Comparison of ENCODE assay signal across 40 cellular contexts in the genomic region with DNA sequence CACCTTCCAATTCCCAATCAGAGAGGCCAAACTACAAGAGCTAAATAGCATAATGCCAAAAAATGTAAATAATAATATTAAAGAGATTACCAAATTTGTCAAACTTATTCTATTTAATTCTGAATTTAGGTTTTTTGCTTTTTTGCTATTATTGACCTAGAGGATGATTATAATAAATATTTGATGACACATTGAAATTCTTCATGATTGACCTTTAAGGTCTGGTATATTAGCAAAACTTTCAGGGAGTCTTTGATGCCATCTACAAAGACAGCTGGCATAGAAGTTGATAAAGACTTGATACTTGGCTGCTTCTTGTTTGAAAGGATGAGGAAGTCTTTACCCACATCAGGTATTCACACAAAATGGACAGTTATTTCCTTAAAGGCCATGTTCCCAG.
"Had no signal": no experiment of that assay in that cellular context is flagged by ENCODE, and none has a peak within 500 bp of the region (broad histone marks: within the 10 kb centered on the region; RNA-seq: fewer than 3 reads in every experiment).

No MANE protein-coding gene starts in this region.

- H3K9me3 Mint-ChIP-seq: activated naive CD4-positive, alpha-beta T cell treated with anti-CD3 and anti-CD28 coated beads, Interleukin-2, amount 10 ng/mL, durations not matched to agents 7 days and 5 days; activated naive CD4-positive, alpha-beta T cell treated with anti-CD3 and anti-CD28 coated beads, Interleukin-2, amount 50 U/mL, for 24 hours; activated naive CD8-positive, alpha-beta T cell treated with anti-CD3 and anti-CD28 coated beads, Interleukin-2, amount 10 ng/mL, durations not matched to agents 7 days and 5 days; activated T-cell treated with anti-CD3 and anti-CD28 coated beads, Interleukin-2, amount 50 U/mL, for 24 hours; activated T-cell treated with anti-CD3 and anti-CD28 coated beads, Interleukin-2, amount 50 U/mL, for 4 hours; activated T-helper 17 cell treated with anti-CD3 and anti-CD28 coated beads, Interleukin-2, amount 50 U/mL, for 72 hours; activated T-helper 2 cell treated with anti-CD3 and anti-CD28 coated beads, Interferon-gamma antibody, Interleukin-2, Interleukin-4, amounts not matched to agents 10 μg/mL and 5 μg/mL and 100 μg/mL, durations not matched to agents 14 hours and 24 hours and 36 hours; brain had no signal

- H3K36me3 ChIP-seq: adrenal gland, ascending aorta, brain microvascular endothelial cell, breast epithelium, cardiac muscle cell had no signal

- DNase-seq: activated effector memory CD4-positive, alpha-beta T cell treated with anti-CD3 and anti-CD28 coated beads, Interleukin-2, amount 50 U/mL, for 16 hours; activated effector memory CD4-positive, alpha-beta T cell treated with Interleukin-2 at 50 U/mL for 16 hours; activated gamma-delta T cell; activated gamma-delta T cell treated with Interleukin-2 at 50 U/mL for 16 hours; activated naive CD4-positive, alpha-beta T cell; activated naive CD4-positive, alpha-beta T cell treated with anti-CD3 and anti-CD28 coated beads for 36 hours; activated naive CD4-positive, alpha-beta T cell treated with anti-CD3 and anti-CD28 coated beads, Interleukin-2, amount 10 ng/mL, durations not matched to agents 7 days and 5 days; activated naive CD4-positive, alpha-beta T cell treated with anti-CD3 and anti-CD28 coated beads, Interleukin-2, amount 50 U/mL, for 16 hours; activated naive CD4-positive, alpha-beta T cell treated with Interleukin-2 at 50 U/mL for 16 hours; activated naive CD8-positive, alpha-beta T cell treated with anti-CD3 and anti-CD28 coated beads for 36 hours; activated naive CD8-positive, alpha-beta T cell treated with anti-CD3 and anti-CD28 coated beads, Interleukin-2, amount 10 ng/mL, durations not matched to agents 7 days and 5 days; activated naive CD8-positive, alpha-beta T cell treated with anti-CD3 and anti-CD28 coated beads, Interleukin-2, amount 50 U/mL, for 24 hours; activated T-cell treated with anti-CD3 and anti-CD28 coated beads, Interleukin-2, amount 50 U/mL, for 1 hour; activated T-cell treated with anti-CD3 and anti-CD28 coated beads, Interleukin-2, amount 50 U/mL, for 24 hours; activated T-cell treated with anti-CD3 and anti-CD28 coated beads, Interleukin-2, amount 50 U/mL, for 4 hours; activated T-cell treated with anti-CD3 and anti-CD28 coated beads, Interleukin-2, amount 50 U/mL, for 48 hours; activated T-cell treated with anti-CD3 and anti-CD28 coated beads, Interleukin-2, amount 50 U/mL, for 72 hours; adrenal gland; amniotic stem cell; amygdala; anterior cingulate cortex; aorta; body of pancreas; brain microvascular endothelial cell; caudate nucleus; central memory CD4-positive, alpha-beta T cell; cerebellar nuclear complex had no signal

- H3K4me3 ChIP-seq: adrenal gland, ascending aorta, body of pancreas, breast epithelium, cardiac muscle cell had no signal

- H3K27me3 ChIP-seq: adrenal gland, ascending aorta, body of pancreas, brain microvascular endothelial cell, breast epithelium, cardiac muscle cell had no signal

- H3K9me3 ChIP-seq: adrenal gland, ascending aorta, body of pancreas, breast epithelium had no signal

- FAIRE-seq: astrocyte, bronchial epithelial cell had no signal

- H3K36me3 Mint-ChIP-seq: activated naive CD4-positive, alpha-beta T cell treated with anti-CD3 and anti-CD28 coated beads, Interleukin-2, amount 10 ng/mL, durations not matched to agents 7 days and 5 days; activated naive CD4-positive, alpha-beta T cell treated with anti-CD3 and anti-CD28 coated beads, Interleukin-2, amount 50 U/mL, for 24 hours; activated naive CD4-positive, alpha-beta T cell treated with anti-CD3 and anti-CD28 coated beads, Interleukin-2, amount 50 U/mL, for 72 hours; activated naive CD8-positive, alpha-beta T cell; activated naive CD8-positive, alpha-beta T cell treated with anti-CD3 and anti-CD28 coated beads for 36 hours; activated naive CD8-positive, alpha-beta T cell treated with anti-CD3 and anti-CD28 coated beads, Interleukin-2, amount 10 ng/mL, durations not matched to agents 7 days and 5 days; brain had no signal

- H3K4me1 ChIP-seq: adrenal gland, ascending aorta, body of pancreas, breast epithelium had no signal

- H3K27ac ChIP-seq: adrenal gland, ascending aorta, body of pancreas, brain microvascular endothelial cell, breast epithelium, cardiac muscle cell had no signal

- ATAC-seq: activated naive CD4-positive, alpha-beta T cell treated with anti-CD3 and anti-CD28 coated beads, Interleukin-2, amount 50 U/mL, for 72 hours; activated naive CD8-positive, alpha-beta T cell treated with anti-CD3 and anti-CD28 coated beads, Interleukin-2, amount 50 U/mL, for 24 hours; activated T-cell treated with anti-CD3 and anti-CD28 coated beads, Interleukin-2, amount 50 U/mL, for 4 hours; activated T-cell treated with anti-CD3 and anti-CD28 coated beads, Interleukin-2, amount 50 U/mL, for 72 hours; activated T-helper 17 cell treated with anti-CD3 and anti-CD28 coated beads, Interleukin-2, amount 50 U/mL, for 72 hours; body of pancreas had no signal

- H3K4me1 Mint-ChIP-seq: activated naive CD4-positive, alpha-beta T cell treated with anti-CD3 and anti-CD28 coated beads, Interleukin-2, amount 10 ng/mL, durations not matched to agents 7 days and 5 days; activated naive CD4-positive, alpha-beta T cell treated with anti-CD3 and anti-CD28 coated beads, Interleukin-2, amount 50 U/mL, for 24 hours; activated naive CD8-positive, alpha-beta T cell treated with anti-CD3 and anti-CD28 coated beads for 36 hours; activated naive CD8-positive, alpha-beta T cell treated with anti-CD3 and anti-CD28 coated beads, Interleukin-2, amount 10 ng/mL, durations not matched to agents 7 days and 5 days; activated naive CD8-positive, alpha-beta T cell treated with anti-CD3 and anti-CD28 coated beads, Interleukin-2, amount 50 U/mL, for 24 hours; activated T-helper 17 cell treated with anti-CD3 and anti-CD28 coated beads, Interleukin-2, amount 50 U/mL, for 72 hours; central memory CD8-positive, alpha-beta T cell had no signal

- H3K27me3 Mint-ChIP-seq: activated naive CD4-positive, alpha-beta T cell treated with anti-CD3 and anti-CD28 coated beads, Interleukin-2, amount 10 ng/mL, durations not matched to agents 7 days and 5 days; activated naive CD4-positive, alpha-beta T cell treated with anti-CD3 and anti-CD28 coated beads, Interleukin-2, amount 50 U/mL, for 24 hours; activated naive CD8-positive, alpha-beta T cell; activated naive CD8-positive, alpha-beta T cell treated with anti-CD3 and anti-CD28 coated beads for 36 hours; activated naive CD8-positive, alpha-beta T cell treated with anti-CD3 and anti-CD28 coated beads, Interleukin-2, amount 10 ng/mL, durations not matched to agents 7 days and 5 days; activated naive CD8-positive, alpha-beta T cell treated with anti-CD3 and anti-CD28 coated beads, Interleukin-2, amount 50 U/mL, for 24 hours; activated T-cell treated with anti-CD3 and anti-CD28 coated beads, Interleukin-2, amount 50 U/mL, for 24 hours; activated T-helper 17 cell treated with anti-CD3 and anti-CD28 coated beads, Interleukin-2, amount 50 U/mL, for 72 hours; brain; central memory CD8-positive, alpha-beta T cell had no signal

- H3K4me3 Mint-ChIP-seq: activated naive CD4-positive, alpha-beta T cell treated with anti-CD3 and anti-CD28 coated beads for 36 hours; activated naive CD4-positive, alpha-beta T cell treated with anti-CD3 and anti-CD28 coated beads, Interleukin-2, amount 10 ng/mL, durations not matched to agents 7 days and 5 days; activated naive CD4-positive, alpha-beta T cell treated with anti-CD3 and anti-CD28 coated beads, Interleukin-2, amount 50 U/mL, for 24 hours; activated naive CD8-positive, alpha-beta T cell; activated naive CD8-positive, alpha-beta T cell treated with anti-CD3 and anti-CD28 coated beads for 36 hours; activated naive CD8-positive, alpha-beta T cell treated with anti-CD3 and anti-CD28 coated beads, Interleukin-2, amount 10 ng/mL, durations not matched to agents 7 days and 5 days; activated naive CD8-positive, alpha-beta T cell treated with anti-CD3 and anti-CD28 coated beads, Interleukin-2, amount 50 U/mL, for 24 hours; activated T-cell treated with anti-CD3 and anti-CD28 coated beads, Interleukin-2, amount 50 U/mL, for 24 hours; activated T-cell treated with anti-CD3 and anti-CD28 coated beads, Interleukin-2, amount 50 U/mL, for 4 hours; activated T-cell treated with anti-CD3 and anti-CD28 coated beads, Interleukin-2, amount 50 U/mL, for 72 hours; activated T-helper 1 cell treated with anti-CD3 and anti-CD28 coated beads, Interleukin-12 subunit alpha, Interleukin-12 subunit beta, Interleukin-2, Interleukin-4 antibody, amounts not matched to agents 30 ng/mL and 10 ng/mL and 1 ng/mL, durations not matched to agents 14 hours and 24 hours and 36 hours; activated T-helper 17 cell treated with anti-CD3 and anti-CD28 coated beads, Interleukin-2, amount 50 U/mL, for 72 hours; brain; central memory CD8-positive, alpha-beta T cell had no signal

- H3K27ac Mint-ChIP-seq: activated naive CD4-positive, alpha-beta T cell treated with anti-CD3 and anti-CD28 coated beads for 36 hours; activated naive CD4-positive, alpha-beta T cell treated with anti-CD3 and anti-CD28 coated beads, Interleukin-2, amount 10 ng/mL, durations not matched to agents 7 days and 5 days; activated naive CD4-positive, alpha-beta T cell treated with anti-CD3 and anti-CD28 coated beads, Interleukin-2, amount 50 U/mL, for 24 hours; activated naive CD4-positive, alpha-beta T cell treated with anti-CD3 and anti-CD28 coated beads, Interleukin-2, amount 50 U/mL, for 72 hours; activated naive CD8-positive, alpha-beta T cell; activated naive CD8-positive, alpha-beta T cell treated with anti-CD3 and anti-CD28 coated beads for 36 hours; activated naive CD8-positive, alpha-beta T cell treated with anti-CD3 and anti-CD28 coated beads, Interleukin-2, amount 10 ng/mL, durations not matched to agents 7 days and 5 days; activated naive CD8-positive, alpha-beta T cell treated with anti-CD3 and anti-CD28 coated beads, Interleukin-2, amount 50 U/mL, for 24 hours; activated T-cell treated with anti-CD3 and anti-CD28 coated beads, Interleukin-2, amount 50 U/mL, for 24 hours; activated T-cell treated with anti-CD3 and anti-CD28 coated beads, Interleukin-2, amount 50 U/mL, for 72 hours; activated T-helper 1 cell treated with anti-CD3 and anti-CD28 coated beads, Interleukin-12 subunit alpha, Interleukin-12 subunit beta, Interleukin-2, Interleukin-4 antibody, amounts not matched to agents 30 ng/mL and 10 ng/mL and 1 ng/mL, durations not matched to agents 14 hours and 24 hours and 36 hours; activated T-helper 17 cell treated with anti-CD3 and anti-CD28 coated beads, Interleukin-2, amount 50 U/mL, for 72 hours; activated T-helper 2 cell treated with anti-CD3 and anti-CD28 coated beads, Interferon-gamma antibody, Interleukin-2, Interleukin-4, amounts not matched to agents 10 μg/mL and 5 μg/mL and 100 μg/mL, durations not matched to agents 14 hours and 24 hours and 36 hours; brain had no signal
